Comparison of ENCODE assay signal across 8 cellular contexts in the genomic region with DNA sequence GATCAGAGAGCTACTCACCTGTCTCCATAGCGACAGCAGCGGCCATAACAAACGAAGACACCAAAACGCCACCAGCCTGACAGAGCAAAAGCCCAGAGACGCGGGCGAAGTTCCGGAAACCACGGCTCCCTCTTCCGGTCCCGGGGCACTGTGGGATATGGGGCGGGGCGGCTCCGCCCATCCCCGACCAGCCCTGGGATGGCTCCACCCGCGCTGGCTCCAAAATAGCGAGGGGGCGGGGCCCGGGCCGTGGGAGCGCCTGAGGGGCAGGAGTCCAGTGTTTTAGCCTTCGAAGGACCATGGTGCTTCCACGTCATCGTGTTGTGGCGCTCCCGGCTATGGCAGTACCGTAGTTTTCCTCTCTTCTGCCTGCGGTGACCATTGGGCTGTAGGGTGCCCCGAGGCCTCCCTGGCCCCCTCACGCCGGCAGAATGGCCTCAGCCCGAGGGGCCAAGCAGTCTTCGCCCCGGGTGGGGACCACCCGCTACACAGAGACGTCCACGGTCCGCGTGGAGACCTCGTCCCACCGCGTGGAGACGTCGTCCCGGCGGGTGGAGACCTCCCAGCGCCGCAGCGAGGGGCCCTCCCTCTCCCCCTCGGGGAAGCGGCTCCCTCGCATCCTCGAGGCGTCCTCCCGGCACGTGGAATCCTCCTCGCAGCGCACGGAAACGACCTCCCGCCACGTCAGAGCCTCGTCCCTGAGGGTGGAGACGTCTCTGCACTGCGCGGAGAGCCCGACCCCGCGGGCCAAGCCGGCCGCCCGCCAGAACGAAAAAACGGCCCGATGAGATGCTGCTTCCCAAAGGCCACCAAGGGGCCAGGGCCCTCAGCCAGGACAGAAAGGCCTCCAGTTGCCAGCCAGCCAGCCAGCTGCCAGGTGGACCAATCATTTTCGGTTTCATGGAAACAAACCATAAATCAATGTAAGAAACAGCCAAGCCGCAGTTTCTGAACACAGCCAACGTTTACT. TPM values are rescaled to one million over a fixed set of nuclear protein-coding genes. Genes with fewer than 3 reads are reported as not detected.
DNase-seq lines count a peak whose midpoint lies in the region; ATAC-seq and TF ChIP-seq lines count a peak whose summit lies in the region.

A gene (plus strand): TSS at position 280 of the 970 bp plus-strand sequence. CDS start 152 bp downstream, at position 432.
A gene (minus strand): TSS at position 123 of the 970 bp plus-strand sequence. CDS start 77 bp downstream, at position 46.

- peaks cover 25% of the 10 kb centered on the region for H3K27me3 Mint-ChIP-seq in chondrocyte (ENCODE audit: low read depth)

- H3K27ac Mint-ChIP-seq in chondrocyte (ENCODE audit: unreplicated experiment): peak within 1 kb of the TSS; percentile 98

- H3K4me3 ChIP-seq in AG10803 (ENCODE audit: low read length): peak within 1 kb of the TSS; percentile 99
- H3K4me3 ChIP-seq in kidney epithelial cell (ENCODE audit: low read depth, low read length): peak within 1 kb of the TSS; percentile 97

- H3K36me3 ChIP-seq in kidney epithelial cell (ENCODE audit: control insufficient read depth, insufficient read depth, low read length): no peaks in the 10 kb centered on the region

- DNase-seq in AG10803 (ENCODE audit: low read depth): peak; percentile 87
- DNase-seq in NCI-H510A (lab: John Stamatoyannopoulos, UW): peak; percentile 91
- peak; percentile 90 to 92 for DNase-seq in activated CD4-positive, alpha-beta T cell treated with anti-CD3 and anti-CD28 coated beads for 24 hours (ENCODE audit: low read depth in 2 of 2)
- peak; percentile 97 for DNase-seq in chondrocyte (ENCODE audit: low spot score)
- DNase-seq in kidney epithelial cell (ENCODE audit: low read depth): peak; percentile 59
- peak; percentile 96 for DNase-seq in stimulated activated CD4-positive, alpha-beta T cell treated with anti-CD3 and anti-CD28 coated beads, Interleukin-15, amount 100 ng/mL, for 24 hours

- H3K4me3 Mint-ChIP-seq in chondrocyte (ENCODE audit: unreplicated experiment): peak within 1 kb of the TSS; percentile 91

- ATAC-seq in HG03378 (IDR thresholded peaks at IDR 0.05; ENCODE audit: unreplicated experiment): peak; percentile 63

- TF ChIP-seq CTCF in AG10803 (conservative IDR thresholded peaks at IDR 0.05; ENCODE audit: low read length) (no peak), chondrocyte (IDR thresholded peaks at IDR 0.05) (no peak), kidney epithelial cell (IDR thresholded peaks at IDR 0.05; ENCODE audit: insufficient read depth, low read length, poor library complexity, severe bottlenecking) (no peak)

- H3K4me1 Mint-ChIP-seq in chondrocyte (ENCODE audit: low read depth): peaks cover 50% of the 10 kb centered on the region

- H3K9me3 Mint-ChIP-seq in chondrocyte (ENCODE audit: low read depth): peaks cover 6% of the 10 kb centered on the region

- H3K36me3 Mint-ChIP-seq in chondrocyte (ENCODE audit: low read depth): peaks cover 10% of the 10 kb centered on the region

- peaks cover 16% of the 10 kb centered on the region for H3K27me3 ChIP-seq in kidney epithelial cell (ENCODE audit: control insufficient read depth, insufficient read depth, low read length)

- peak; percentile 73 for TF ChIP-seq POLR2A in GM19099 (IDR thresholded peaks at IDR 0.05; ENCODE audit: extremely low read depth, insufficient read length, low read depth)

RNA-seq across cellular contexts. Expression of the first gene that starts in this region (rescaled TPM):
- 2.0 to 3.0 TPM (median 2.9 TPM) in 3 replicates for total RNA-seq in chondrocyte
- total RNA-seq in kidney epithelial cell: 0.34 and 0.46 TPM in 2 replicates

RNA-seq across cellular contexts. Expression of the second gene that starts in this region (rescaled TPM):
- total RNA-seq in chondrocyte (12.9 to 24.2 TPM (median 14.5 TPM) in 3 replicates), kidney epithelial cell (10.6 and 13.5 TPM in 2 replicates)

Comparison
In these comparisons a context has a peak if more than half of its experiments do, and no peak if none do; other contexts are left out.
1. Peak in every context shown above with its lines: DNase-seq, ATAC-seq and H3K4me3 ChIP-seq.